In the genomic region with DNA sequence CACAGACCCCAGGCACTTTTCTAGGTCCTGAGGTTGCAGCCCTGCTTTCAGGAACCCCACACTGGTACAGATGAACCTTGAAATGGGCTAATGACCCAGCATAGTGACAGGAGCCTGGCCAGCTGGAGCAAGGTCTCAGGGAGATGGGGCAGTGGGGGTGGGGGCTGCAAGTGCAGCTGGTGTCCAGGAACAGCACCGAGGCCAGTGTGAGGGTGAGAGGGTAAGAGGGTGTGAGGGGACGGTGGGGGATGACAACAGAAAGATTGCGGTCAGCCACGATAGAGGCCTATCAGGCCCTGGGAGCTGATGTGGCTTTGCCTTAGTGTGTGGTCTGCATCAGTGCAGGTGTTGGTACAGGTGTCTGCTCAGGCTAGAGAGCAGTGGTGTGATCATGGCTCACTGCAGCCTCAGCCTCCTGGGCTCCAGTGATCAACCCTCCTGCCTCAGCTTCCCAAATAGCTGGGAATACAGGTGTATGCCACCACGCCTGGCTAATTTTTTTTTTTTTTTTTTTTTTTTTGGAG, we compare ENCODE assay signal across 1 cellular context.
TF ChIP-seq lines count a peak whose summit lies in the region.

No MANE protein-coding gene starts in this region.

TF ChIP-seq in HepG2, 621 proteins besides CTCF, POLR2A, EP300 and RAD21:
- TF ChIP-seq MAF1 (CRISPR knock-in tag; IDR thresholded peaks at IDR 0.05; ENCODE audit: borderline replicate concordance) = no peak
- TF ChIP-seq ZNF460 (CRISPR knock-in tag; IDR thresholded peaks at IDR 0.05; ENCODE audit: borderline replicate concordance) = no peak
- no peak for TF ChIP-seq ZNF331 (CRISPR knock-in tag; IDR thresholded peaks at IDR 0.05)
- no peak for TF ChIP-seq PPARG (CRISPR knock-in tag; conservative IDR thresholded peaks at IDR 0.05)
- no peak for TF ChIP-seq ZFY (CRISPR knock-in tag; IDR thresholded peaks at IDR 0.05)
- no peak for TF ChIP-seq SYNCRIP (IDR thresholded peaks at IDR 0.05; ENCODE audit: insufficient read depth, low read depth, low read length)
- TF ChIP-seq, protein P1, sequence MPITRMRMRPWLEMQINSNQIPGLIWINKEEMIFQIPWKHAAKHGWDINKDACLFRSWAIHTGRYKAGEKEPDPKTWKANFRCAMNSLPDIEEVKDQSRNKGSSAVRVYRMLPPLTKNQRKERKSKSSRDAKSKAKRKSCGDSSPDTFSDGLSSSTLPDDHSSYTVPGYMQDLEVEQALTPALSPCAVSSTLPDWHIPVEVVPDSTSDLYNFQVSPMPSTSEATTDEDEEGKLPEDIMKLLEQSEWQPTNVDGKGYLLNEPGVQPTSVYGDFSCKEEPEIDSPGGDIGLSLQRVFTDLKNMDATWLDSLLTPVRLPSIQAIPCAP (CRISPR knock-in tag; IDR thresholded peaks at IDR 0.05; ENCODE audit: low read depth) = no peak
- no peak for TF ChIP-seq ZNF484 (CRISPR knock-in tag; IDR thresholded peaks at IDR 0.05; ENCODE audit: borderline replicate concordance, low read depth)
- no peak for TF ChIP-seq ZFP62 (CRISPR knock-in tag; IDR thresholded peaks at IDR 0.05)
- no peak for TF ChIP-seq ZMYM2 (CRISPR knock-in tag; IDR thresholded peaks at IDR 0.05)
- TF ChIP-seq, protein P2, sequence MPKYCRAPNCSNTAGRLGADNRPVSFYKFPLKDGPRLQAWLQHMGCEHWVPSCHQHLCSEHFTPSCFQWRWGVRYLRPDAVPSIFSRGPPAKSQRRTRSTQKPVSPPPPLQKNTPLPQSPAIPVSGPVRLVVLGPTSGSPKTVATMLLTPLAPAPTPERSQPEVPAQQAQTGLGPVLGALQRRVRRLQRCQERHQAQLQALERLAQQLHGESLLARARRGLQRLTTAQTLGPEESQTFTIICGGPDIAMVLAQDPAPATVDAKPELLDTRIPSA (CRISPR knock-in tag; IDR thresholded peaks at IDR 0.05; ENCODE audit: borderline replicate concordance) = no peak
- TF ChIP-seq ZNF136 (CRISPR knock-in tag; IDR thresholded peaks at IDR 0.05; ENCODE audit: low read depth) = no peak
- no peak for TF ChIP-seq ZSCAN22 (CRISPR knock-in tag; IDR thresholded peaks at IDR 0.05)
- no peak for TF ChIP-seq NR2F1 (CRISPR knock-in tag; IDR thresholded peaks at IDR 0.05)
- no peak for TF ChIP-seq ZSCAN29 (CRISPR knock-in tag; conservative IDR thresholded peaks at IDR 0.05)
- TF ChIP-seq ZNF253 (CRISPR knock-in tag; IDR thresholded peaks at IDR 0.05; ENCODE audit: borderline replicate concordance) = no peak
- no peak for TF ChIP-seq PHF8 (CRISPR knock-in tag; IDR thresholded peaks at IDR 0.05)
